ENCODE assay signal across 22 cellular contexts in the genomic region with DNA sequence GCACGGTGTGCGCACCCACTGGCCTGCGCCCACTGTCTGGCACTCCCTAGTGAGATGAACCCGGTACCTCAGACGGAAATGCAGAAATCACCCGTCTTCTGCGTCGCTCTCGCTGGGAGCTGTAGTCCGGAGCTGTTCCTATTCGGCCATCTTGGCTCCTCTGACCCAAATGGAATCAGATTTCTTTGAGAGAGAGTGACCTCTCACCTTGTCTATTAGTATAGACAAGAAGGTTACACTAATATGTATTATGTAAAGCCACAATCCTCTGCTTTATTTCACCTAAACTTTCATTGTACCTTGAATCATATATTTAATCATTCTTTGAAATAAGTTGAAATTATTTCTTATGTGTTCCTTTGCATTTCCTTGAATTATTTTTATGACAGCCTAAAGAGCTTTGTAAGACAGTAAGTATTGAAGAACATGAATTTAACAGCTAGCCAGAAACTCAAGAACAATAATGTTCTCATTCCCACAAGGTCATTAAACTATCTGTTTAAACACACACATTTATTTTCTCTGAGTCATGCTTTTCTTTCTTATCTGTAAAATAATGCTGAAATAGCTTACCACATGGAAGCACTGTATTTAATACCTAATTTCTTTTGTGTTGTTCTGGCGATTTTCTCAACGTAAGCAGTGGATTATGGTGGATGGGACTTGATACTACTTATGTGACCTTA.
"Had no signal": no experiment of that assay in that cellular context is flagged by ENCODE, and none has a peak within 500 bp of the region (broad histone marks: within the 10 kb centered on the region; RNA-seq: fewer than 3 reads in every experiment).

No MANE protein-coding gene starts in this region.

- H3K9me3 ChIP-seq: adrenal gland, ovary, prostate gland, upper lobe of left lung had no signal

- H3K27me3 Mint-ChIP-seq: activated CD4-positive, alpha-beta T cell treated with anti-CD3 and anti-CD28 coated beads for 36 hours; activated T-cell treated with anti-CD3 and anti-CD28 coated beads, Interleukin-2, amount 50 U/mL, for 24 hours; dendritic cell treated with granulocyte-macrophage colony-stimulating factor and Interleukin-4, amounts not matched to agents 40 ng/mL and 50 ng/mL, for 4 days; natural killer cell treated with Interleukin-12 subunit alpha and Interleukin-12 subunit beta and Interleukin-15 and Interleukin-18, amount 100 ng/mL, for 72 hours had no signal

- DNase-seq: activated CD4-positive, alpha-beta T cell treated with anti-CD3 and anti-CD28 coated beads for 36 hours; activated CD4-positive, alpha-beta T cell treated with anti-CD3 and anti-CD28 coated beads, Interleukin-2, amount 50 U/mL, for 4 hours; activated CD8-positive, alpha-beta memory T cell treated with anti-CD3 and anti-CD28 coated beads for 24 hours; activated CD8-positive, alpha-beta memory T cell treated with anti-CD3 and anti-CD28 coated beads, Interleukin-2, amount 50 U/mL, for 4 hours; activated naive CD4-positive, alpha-beta T cell; activated T-cell treated with anti-CD3 and anti-CD28 coated beads, Interleukin-2, amount 50 U/mL, for 24 hours; adrenal gland; effector CD4-positive, alpha-beta T cell; foreskin keratinocyte; immature natural killer cell; ovary; stimulated activated CD4-positive, alpha-beta T cell treated with anti-CD3 and anti-CD28 coated beads, Interleukin-4, amount 100 ng/mL, for 4 hours; stimulated activated naive CD8-positive, alpha-beta T cell treated with anti-CD3 and anti-CD28 coated beads, Interleukin-15, Interleukin-2, amounts not matched to agents 100 U/mL and 50 U/mL, for 24 hours; T-helper 1 cell; T-helper 9 cell; upper lobe of left lung had no signal

- H3K27ac ChIP-seq: adrenal gland, foreskin keratinocyte, ovary, prostate gland, right atrium auricular region, upper lobe of left lung had no signal

- H3K27ac Mint-ChIP-seq: activated CD4-positive, alpha-beta T cell treated with anti-CD3 and anti-CD28 coated beads for 36 hours; activated naive CD8-positive, alpha-beta T cell; activated T-cell treated with anti-CD3 and anti-CD28 coated beads, Interleukin-2, amount 50 U/mL, for 24 hours; activated T-helper 2 cell treated with anti-CD3 and anti-CD28 coated beads, Interferon-gamma antibody, Interleukin-2, Interleukin-4, amounts not matched to agents 10 μg/mL and 5 μg/mL and 100 μg/mL, durations not matched to agents 14 hours and 24 hours and 36 hours; dendritic cell treated with granulocyte-macrophage colony-stimulating factor and Interleukin-4, amounts not matched to agents 40 ng/mL and 50 ng/mL, for 4 days; immature natural killer cell; natural killer cell treated with Interleukin-12 subunit alpha and Interleukin-12 subunit beta and Interleukin-15 and Interleukin-18, amount 100 ng/mL, for 72 hours had no signal

- H3K4me3 ChIP-seq: adrenal gland, ovary, prostate gland, right atrium auricular region, upper lobe of left lung had no signal

- H3K36me3 ChIP-seq: adrenal gland, ovary, prostate gland, right atrium auricular region, upper lobe of left lung had no signal

- H3K4me3 Mint-ChIP-seq: activated CD4-positive, alpha-beta T cell treated with anti-CD3 and anti-CD28 coated beads for 36 hours; activated naive CD8-positive, alpha-beta T cell; activated T-cell treated with anti-CD3 and anti-CD28 coated beads, Interleukin-2, amount 50 U/mL, for 24 hours; dendritic cell treated with granulocyte-macrophage colony-stimulating factor and Interleukin-4, amounts not matched to agents 40 ng/mL and 50 ng/mL, for 4 days; immature natural killer cell; natural killer cell treated with Interleukin-12 subunit alpha and Interleukin-12 subunit beta and Interleukin-15 and Interleukin-18, amount 100 ng/mL, for 72 hours had no signal

- ATAC-seq: activated CD4-positive, alpha-beta T cell treated with anti-CD3 and anti-CD28 coated beads for 36 hours; foreskin keratinocyte; natural killer cell treated with Interleukin-12 subunit alpha and Interleukin-12 subunit beta and Interleukin-15 and Interleukin-18, amount 100 ng/mL, for 72 hours; stimulated activated naive CD8-positive, alpha-beta T cell treated with anti-CD3 and anti-CD28 coated beads, Interleukin-15, Interleukin-2, amounts not matched to agents 100 U/mL and 50 U/mL, for 24 hours had no signal

- H3K4me1 Mint-ChIP-seq: activated CD4-positive, alpha-beta T cell treated with anti-CD3 and anti-CD28 coated beads for 36 hours; immature natural killer cell had no signal

- H3K27me3 ChIP-seq: adrenal gland, foreskin keratinocyte, ovary, right atrium auricular region, upper lobe of left lung had no signal

- H3K36me3 Mint-ChIP-seq: activated naive CD8-positive, alpha-beta T cell; immature natural killer cell; natural killer cell treated with Interleukin-12 subunit alpha and Interleukin-12 subunit beta and Interleukin-15 and Interleukin-18, amount 100 ng/mL, for 72 hours had no signal

- H3K4me1 ChIP-seq: adrenal gland, foreskin keratinocyte, prostate gland, right atrium auricular region, upper lobe of left lung had no signal
